ENCODE assay signal across 16 cellular contexts in genomic region chr3:65928110-65928509, GRCh38.
DNase-seq lines count a peak whose midpoint lies in the region; ATAC-seq and TF ChIP-seq lines count a peak whose summit lies in the region.
"Had no signal": no experiment of that assay in that cellular context is flagged by ENCODE, and none has a peak within 500 bp of the region (broad histone marks: within the 10 kb centered on the region; RNA-seq: fewer than 3 reads in every experiment).

No MANE protein-coding gene starts in this region.

- intact Hi-C loops in PC-3 (cut with micrococcal nuclease), result no loop called here

- H3K4me3 ChIP-seq in PC-3 (ENCODE audit: low read length), result no peak overlapping the region
- H3K4me3 ChIP-seq: esophagus muscularis mucosa, gastroesophageal sphincter had no signal

- H3K4me2 ChIP-seq in PC-3 (ENCODE audit: low read length), result peak overlapping the region; percentile 39

- no peak for TF ChIP-seq CTCF in PC-3 (conservative IDR thresholded peaks at IDR 0.05; ENCODE audit: low read depth, low read length)

- no peaks in the 10 kb centered on the region for H3K27me3 ChIP-seq in PC-3 (ENCODE audit: low read length)
- H3K27me3 ChIP-seq: esophagus muscularis mucosa, gastroesophageal sphincter had no signal

- peaks cover 10% of the 10 kb centered on the region for H3K4me1 ChIP-seq in PC-3 (ENCODE audit: insufficient read depth, low read length)
- H3K4me1 ChIP-seq: gastroesophageal sphincter had no signal

- H2AFZ ChIP-seq in PC-3 (ENCODE audit: low read length), result no peak overlapping the region

- no peaks in the 10 kb centered on the region for H3F3A ChIP-seq in PC-3 (ENCODE audit: low read length, unreplicated experiment)

- BruUV-seq in PC-3 (replicated peaks; lab: Mats Ljungman, UMichigan), result no TSS peak

- no peak overlapping the region for H3K9ac ChIP-seq in PC-3 (ENCODE audit: low read length)

- no peaks in the 10 kb centered on the region for H3K9me3 ChIP-seq in PC-3 (ENCODE audit: low read length)

- H3K27ac ChIP-seq in PC-3 (ENCODE audit: low read length), result no peak overlapping the region
- H3K27ac ChIP-seq: esophagus muscularis mucosa, gastroesophageal sphincter had no signal

- POLR2A ChIA-PET in PC-3 (lab: Charles Lee; ENCODE audit: unreplicated experiment), result no interaction called here

- H3K36me3 ChIP-seq in PC-3 (ENCODE audit: low read depth, low read length), result no peaks in the 10 kb centered on the region
- H3K36me3 ChIP-seq: esophagus muscularis mucosa, gastroesophageal sphincter had no signal

- DNase-seq in HT-29 (ENCODE audit: low spot score) (peak; percentile 37), PC-3 (no peak), left kidney (ENCODE audit: low read depth, low spot score) (peak; percentile 64), retina (peak; percentile 59), AML-193 (lab: John Stamatoyannopoulos, UW) (no peak), GOT3 (lab: John Stamatoyannopoulos, UW) (no peak)
- DNase-seq: DND-41; effector CD8-positive, alpha-beta T cell; Kasumi-1; stimulated activated CD4-positive, alpha-beta T cell treated with anti-CD3 and anti-CD28 coated beads, Interleukin-4, amount 100 ng/mL, for 1 hour; stimulated activated naive CD8-positive, alpha-beta T cell treated with anti-CD3 and anti-CD28 coated beads, Interleukin-15, amount 100 ng/mL, for 72 hours; trophoblast cell had no signal

- CTCF ChIA-PET in PC-3 (lab: Charles Lee), result no interaction called here

- no peak for ATAC-seq in PC-3
- no peak for ATAC-seq in HG03039 (IDR thresholded peaks at IDR 0.05; ENCODE audit: unreplicated experiment)
- ATAC-seq in GM21723 (IDR thresholded peaks at IDR 0.05; ENCODE audit: unreplicated experiment), result no peak
- ATAC-seq: gastroesophageal sphincter; stimulated activated naive CD8-positive, alpha-beta T cell treated with anti-CD3 and anti-CD28 coated beads, Interleukin-15, amount 100 ng/mL, for 72 hours had no signal

- H4K20me1 ChIP-seq in PC-3 (ENCODE audit: low read length), result peaks cover 3% of the 10 kb centered on the region; the same call in 1 of the 2 replicates

- no peaks in the 10 kb centered on the region for H3K79me2 ChIP-seq in PC-3 (ENCODE audit: low read length)

- no peaks in the 10 kb centered on the region for H3K9me2 ChIP-seq in PC-3 (replicated peaks; ENCODE audit: low read length)

Comparison
In these comparisons a context has a peak if more than half of its experiments do, and no peak if none do; other contexts are left out.
1. DNase-seq: peak in HT-29 (single experiment), left kidney (single experiment) and retina (single experiment); none in PC-3 (single experiment), AML-193 (0 of 2) and GOT3 (single experiment).